ENCODE assay signal across 8 cellular contexts in the genomic region with DNA sequence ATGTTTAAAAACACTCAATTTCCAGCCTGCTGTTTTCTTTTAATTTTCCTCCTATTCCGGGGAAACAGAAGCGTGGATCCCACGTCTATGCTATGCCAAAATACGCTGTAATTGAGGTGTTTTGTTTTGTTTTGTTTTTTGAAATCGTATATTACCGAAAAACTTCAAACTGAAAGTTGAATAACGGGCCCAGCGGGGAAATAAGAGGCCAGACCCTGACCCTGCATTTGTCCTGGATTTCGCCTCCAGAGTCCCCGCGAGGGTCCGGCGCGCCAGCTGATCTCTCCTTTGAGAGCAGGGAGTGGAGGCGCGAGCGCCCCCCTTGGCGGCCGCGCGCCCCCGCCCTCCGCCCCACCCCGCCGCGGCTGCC. TPM values are rescaled to one million over a fixed set of nuclear protein-coding genes. Genes with fewer than 3 reads are reported as not detected.
DNase-seq lines count a peak whose midpoint lies in the region; ATAC-seq and TF ChIP-seq lines count a peak whose summit lies in the region.

No MANE protein-coding gene starts in this region.

- no peak overlapping the region for H3K27ac ChIP-seq in KMS-11
- no peak overlapping the region for H3K27ac ChIP-seq in neural progenitor cell

- H3K4me3 ChIP-seq in AG09309 (ENCODE audit: control insufficient read depth, low read depth, low read length), result peak overlapping the region; percentile 49
- H3K4me3 ChIP-seq in KMS-11 (IDR thresholded peaks at IDR 0.05; ENCODE audit: insufficient read depth, low read depth, low read length), result no peak overlapping the region
- H3K4me3 ChIP-seq in epithelial cell of esophagus (ENCODE audit: low read length), result peak overlapping the region; percentile 51
- peak overlapping the region; percentile 92 for H3K4me3 ChIP-seq in neural progenitor cell

- no peak for TF ChIP-seq CTCF in AG09309 (IDR thresholded peaks at IDR 0.05; ENCODE audit: control insufficient read depth, insufficient read depth, low read depth, low read length, missing control alignments)
- no peak for TF ChIP-seq CTCF in KMS-11 (conservative IDR thresholded peaks at IDR 0.05; ENCODE audit: low read depth, low read length)
- TF ChIP-seq CTCF in epithelial cell of esophagus (IDR thresholded peaks at IDR 0.05; ENCODE audit: insufficient read depth, low read depth, low read length, missing control alignments), result no peak
- TF ChIP-seq CTCF in neural progenitor cell (IDR thresholded peaks at IDR 0.05), result no peak

- H3K36me3 ChIP-seq in KMS-11 (ENCODE audit: insufficient read depth) (no peaks in the 10 kb centered on the region), neural progenitor cell (no peaks in the 10 kb centered on the region)

- no peaks in the 10 kb centered on the region for H3K27me3 ChIP-seq in KMS-11 (ENCODE audit: insufficient read depth, low read depth)
- H3K27me3 ChIP-seq in neural progenitor cell, result peaks cover 50% of the 10 kb centered on the region

- no peak for DNase-seq in AG09309 (ENCODE audit: low read depth)
- DNase-seq in epithelial cell of esophagus (ENCODE audit: low read depth), result no peak
- DNase-seq in neural progenitor cell (ENCODE audit: low spot score), result no peak
- no peak for DNase-seq in cerebellum (ENCODE audit: low spot score)
- no peak for DNase-seq in COLO829 (ENCODE audit: low spot score)
- no peak for DNase-seq in NCI-H345 (lab: John Stamatoyannopoulos, UW)

- H3K4me1 Mint-ChIP-seq in neural progenitor cell, result peaks cover 36% of the 10 kb centered on the region

- no peak overlapping the region for H3K27ac Mint-ChIP-seq in neural progenitor cell

- H3K9me3 ChIP-seq in neural progenitor cell (ENCODE audit: low read depth), result no peaks in the 10 kb centered on the region

- H4K20me1 ChIP-seq in KMS-11 (ENCODE audit: insufficient read depth) (no peaks in the 10 kb centered on the region), neural progenitor cell (ENCODE audit: low read depth) (peaks cover 21% of the 10 kb centered on the region)

- H3K9me3 Mint-ChIP-seq in neural progenitor cell, result peaks cover 2% of the 10 kb centered on the region

- peaks cover 34% of the 10 kb centered on the region for H3F3A ChIP-seq in neural progenitor cell (ENCODE audit: low read depth)

- peak overlapping the region; percentile 61 for H2AFZ ChIP-seq in KMS-11 (ENCODE audit: low read depth)
- peak overlapping the region; percentile 75 for H2AFZ ChIP-seq in neural progenitor cell (replicated peaks)

- peaks cover 26% of the 10 kb centered on the region for H3K27me3 Mint-ChIP-seq in neural progenitor cell (ENCODE audit: insufficient read depth, low read depth)

- H3K79me2 ChIP-seq in KMS-11 (ENCODE audit: insufficient read depth, low read depth) (no peaks in the 10 kb centered on the region), neural progenitor cell (ENCODE audit: low read depth) (peaks cover 12% of the 10 kb centered on the region)

- H3K9ac ChIP-seq in KMS-11, result no peak overlapping the region
- no peak overlapping the region for H3K9ac ChIP-seq in neural progenitor cell

- H3K4me2 ChIP-seq in KMS-11, result peak overlapping the region; percentile 33; the same call in 1 of the 2 replicates
- H3K4me2 ChIP-seq in neural progenitor cell, result peak overlapping the region; percentile 90

- peak overlapping the region; percentile 87 for H3K4me3 Mint-ChIP-seq in neural progenitor cell

- peaks cover 2% of the 10 kb centered on the region for H3K36me3 Mint-ChIP-seq in neural progenitor cell

- H3K4me1 ChIP-seq in KMS-11 (ENCODE audit: low read depth, poor library complexity, severe bottlenecking) (no peaks in the 10 kb centered on the region), neural progenitor cell (peaks cover 24% of the 10 kb centered on the region)

- ATAC-seq in HG03571 (IDR thresholded peaks at IDR 0.05; ENCODE audit: unreplicated experiment), result no peak

RNA-seq across cellular contexts. Expression of a gene that starts 0.3 kb away (rescaled TPM):
- total RNA-seq in neural progenitor cell (ENCODE audit: low replicate concordance), result 7.2 and 7.3 TPM in 2 replicates
- total RNA-seq in cerebellum, result 11.4 TPM
